9 cellular contexts compared by ENCODE assay signal in the genomic region with DNA sequence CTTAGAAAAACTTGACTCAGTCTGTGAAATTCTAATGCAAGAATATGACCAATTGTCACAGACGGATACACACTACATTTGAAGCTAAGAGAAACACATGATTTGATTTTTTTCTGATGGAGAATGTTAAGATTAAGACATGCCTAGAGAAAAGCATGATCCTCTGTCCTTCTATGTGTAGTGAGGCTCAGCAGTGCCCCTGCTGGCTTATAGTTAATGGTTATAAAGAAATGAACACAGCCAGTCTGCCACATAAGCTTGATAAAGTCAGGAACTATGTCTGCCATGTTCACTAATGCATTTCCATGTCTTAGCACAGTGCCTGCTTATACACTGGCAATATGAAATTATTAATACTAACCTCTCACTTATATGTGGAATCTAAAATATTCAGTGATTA.
DNase-seq lines count a peak whose midpoint lies in the region; ATAC-seq and TF ChIP-seq lines count a peak whose summit lies in the region.
"Had no signal": no experiment of that assay in that cellular context is flagged by ENCODE, and none has a peak within 500 bp of the region (broad histone marks: within the 10 kb centered on the region; RNA-seq: fewer than 3 reads in every experiment).

No MANE protein-coding gene starts in this region.

- H3K9me3 ChIP-seq in cardiac muscle cell (ENCODE audit: low read depth), result no peaks in the 10 kb centered on the region

- H3K27ac Mint-ChIP-seq in type B pancreatic cell, result no peak overlapping the region

- H3K4me1 ChIP-seq in cardiac muscle cell (ENCODE audit: low read depth), result peaks cover 21% of the 10 kb centered on the region

- intact Hi-C loops in left cardiac atrium (cut with DNase I) (loop anchor here in 1 of 2 donors (10.0 kb wide), 1 partner anchor 376 kb away; no protein-coding TSS in a partner anchor), dorsolateral prefrontal cortex (cut with DNase I) (loop anchor here (10.0 kb wide), 1 partner anchor 386 kb away; a partner anchor contains a TSS)

- H3K4me1 Mint-ChIP-seq in type B pancreatic cell (ENCODE audit: unreplicated experiment), result no peaks in the 10 kb centered on the region

- no peaks in the 10 kb centered on the region for H3K36me3 ChIP-seq in cardiac muscle cell

- peak; percentile 39 to 58 for DNase-seq in cardiac muscle cell (ENCODE audit: low read depth in 1 of 2, low spot score in 1 of 2)
- no peak for DNase-seq in left cardiac atrium
- DNase-seq in NCI-H226, result peak; percentile 27
- DNase-seq in epithelial cell of esophagus (ENCODE audit: low read depth), result peak; percentile 50
- DNase-seq in type B pancreatic cell (ENCODE audit: extremely low spot score, unreplicated experiment), result no peak
- no peak for DNase-seq in dorsolateral prefrontal cortex
- no peak for DNase-seq in cerebellar nuclear complex (lab: John Stamatoyannopoulos, UW)
- no peak for DNase-seq in T1000 (lab: John Stamatoyannopoulos, UW)

- no peak overlapping the region for H3K4me3 ChIP-seq in cardiac muscle cell
- H3K4me3 ChIP-seq in epithelial cell of esophagus (ENCODE audit: low read length), result no peak overlapping the region
- no peak overlapping the region for H3K4me3 ChIP-seq in dorsolateral prefrontal cortex
- H3K4me3 ChIP-seq: SK-N-MC had no signal

- peaks cover 3% of the 10 kb centered on the region for H3K27me3 Mint-ChIP-seq in type B pancreatic cell

- H3K4me3 Mint-ChIP-seq in type B pancreatic cell, result no peak overlapping the region

- no peaks in the 10 kb centered on the region for H3K36me3 Mint-ChIP-seq in type B pancreatic cell

- ATAC-seq in left cardiac atrium, result no peak

- TF ChIP-seq CTCF in cardiac muscle cell (IDR thresholded peaks at IDR 0.05; ENCODE audit: low read depth, low read length) (peak; percentile 55), epithelial cell of esophagus (IDR thresholded peaks at IDR 0.05; ENCODE audit: insufficient read depth, low read depth, low read length, missing control alignments) (peak; percentile 69), type B pancreatic cell (conservative IDR thresholded peaks at IDR 0.05) (peak; percentile 67), dorsolateral prefrontal cortex (IDR thresholded peaks at IDR 0.05 in 54 of 56, conservative IDR thresholded peaks at IDR 0.05 in 2 of 56; ENCODE audit: low read depth in 1 of 56, partially characterized antibody in 56 of 56) (peak in 20 of 56 donors; percentile 8 to 36 (median 22))

- no peaks in the 10 kb centered on the region for H3K27me3 ChIP-seq in cardiac muscle cell
- H3K27me3 ChIP-seq in dorsolateral prefrontal cortex, result peaks cover 0 to 3% (median 0%) of the 10 kb centered on the region in 45 donors

- H3K9me3 Mint-ChIP-seq in type B pancreatic cell, result no peaks in the 10 kb centered on the region

- no peak overlapping the region for H3K27ac ChIP-seq in cardiac muscle cell
- H3K27ac ChIP-seq in dorsolateral prefrontal cortex, result no peak overlapping the region
- H3K27ac ChIP-seq: SK-N-MC had no signal

Comparison
In these comparisons a context has a peak if more than half of its experiments do, and no peak if none do; other contexts are left out.
1. DNase-seq: peak in cardiac muscle cell (2 of 2), NCI-H226 (single experiment) and epithelial cell of esophagus (single experiment); none in left cardiac atrium (single experiment), type B pancreatic cell (single experiment), dorsolateral prefrontal cortex (0 of 10), cerebellar nuclear complex (0 of 2) and T1000 (single experiment).